ENCODE assay signal across 28 cellular contexts in the genomic region with DNA sequence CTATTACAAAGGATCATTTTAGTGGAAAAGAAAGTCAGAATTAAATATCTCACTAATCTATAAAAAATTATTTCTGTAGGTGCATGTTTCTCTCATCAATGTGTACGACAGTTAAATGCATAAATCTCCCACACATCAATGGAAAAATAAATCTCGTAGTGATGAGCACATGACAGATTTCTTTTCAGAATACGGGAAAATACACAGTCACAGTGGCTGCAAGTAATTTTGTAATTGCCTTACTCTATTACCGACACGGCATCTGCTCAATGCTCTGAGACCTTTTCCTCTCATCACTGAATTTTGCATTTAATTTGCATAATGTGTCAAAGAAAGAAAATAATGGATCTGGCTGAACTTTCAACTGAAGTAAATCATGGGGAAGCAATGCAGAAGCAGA.
"Had no signal": no experiment of that assay in that cellular context is flagged by ENCODE, and none has a peak within 500 bp of the region (broad histone marks: within the 10 kb centered on the region; RNA-seq: fewer than 3 reads in every experiment).

No MANE protein-coding gene starts in this region.

- H3K27ac ChIP-seq: neural progenitor cell, ovary, parathyroid adenoma, psoas muscle, right lobe of liver, sigmoid colon, stomach, thoracic aorta, thyroid gland, tibial nerve, upper lobe of left lung, vagina had no signal

- H3K27me3 Mint-ChIP-seq: progenitor cell of endocrine pancreas; stimulated activated naive CD8-positive, alpha-beta T cell treated with anti-CD3 and anti-CD28 coated beads, Interleukin-15, Interleukin-2, amounts not matched to agents 100 ng/mL and 50 ng/mL, for 24 hours had no signal

- H3K9me3 ChIP-seq: ovary, psoas muscle, right lobe of liver, sigmoid colon, stomach, thoracic aorta, thyroid gland, tibial nerve, upper lobe of left lung, vagina had no signal

- DNase-seq: nephron progenitor cell; occipital lobe; ovary; posterior cingulate gyrus; psoas muscle; right cardiac atrium; right lobe of liver; sigmoid colon; small intestine; stimulated activated CD4-positive, alpha-beta T cell treated with anti-CD3 and anti-CD28 coated beads, Interleukin-15, amount 100 ng/mL, for 24 hours; stimulated activated CD4-positive, alpha-beta T cell treated with anti-CD3 and anti-CD28 coated beads, Interleukin-2, amount 100 ng/mL, for 24 hours; stimulated activated CD4-positive, alpha-beta T cell treated with anti-CD3 and anti-CD28 coated beads, Interleukin-2, amount 100 ng/mL, for 48 hours; stimulated activated CD4-positive, alpha-beta T cell treated with anti-CD3 and anti-CD28 coated beads, Interleukin-4, amount 100 ng/mL, for 24 hours; stimulated activated naive B cell treated with anti-CD40 and anti-IgM and Interleukin-4, amounts not matched to agents 10 μg/mL and 1 μg/mL and 100 μg/mL, for 72 hours; stimulated activated naive CD4-positive, alpha-beta T cell treated with Interleukin-2 at 50 U/mL for 16 hours; stomach; thyroid gland; trophoblast cell; upper lobe of left lung had no signal

- H3K4me1 ChIP-seq: neural progenitor cell, parathyroid adenoma, psoas muscle, right lobe of liver, sigmoid colon, stomach, thyroid gland, tibial nerve, upper lobe of left lung, vagina had no signal

- H3K36me3 ChIP-seq: neural progenitor cell, ovary, right lobe of liver, sigmoid colon, stomach, thoracic aorta, thyroid gland, tibial nerve, upper lobe of left lung, vagina had no signal

- H3K4me1 Mint-ChIP-seq: nephron progenitor cell; neural progenitor cell; stimulated activated effector memory CD8-positive, alpha-beta T cell treated with anti-CD3 and anti-CD28 coated beads, Interleukin-12 subunit alpha, Interleukin-12 subunit beta, amount 100 ng/mL, for 72 hours; stimulated activated naive B cell treated with anti-CD40 and anti-IgM and Interleukin-4, amounts not matched to agents 10 μg/mL and 1 μg/mL and 100 μg/mL, for 72 hours had no signal

- H3K27me3 ChIP-seq: neural progenitor cell, ovary, right lobe of liver, sigmoid colon, stomach, thyroid gland, tibial nerve, upper lobe of left lung, vagina had no signal

- H3K27ac Mint-ChIP-seq: natural killer cell treated with Interleukin-12 subunit alpha and Interleukin-12 subunit beta and Interleukin-15 and Interleukin-18, amount 100 ng/mL, for 72 hours; nephron progenitor cell; neural progenitor cell; progenitor cell of endocrine pancreas; stimulated activated effector memory CD8-positive, alpha-beta T cell treated with anti-CD3 and anti-CD28 coated beads, Interleukin-12 subunit alpha, Interleukin-12 subunit beta, amount 100 ng/mL, for 72 hours; stimulated activated naive B cell treated with anti-CD40 and anti-IgM and Interleukin-4, amounts not matched to agents 10 μg/mL and 1 μg/mL and 100 μg/mL, for 72 hours; stimulated activated naive CD8-positive, alpha-beta T cell treated with anti-CD3 and anti-CD28 coated beads, Interleukin-15, Interleukin-2, amounts not matched to agents 100 ng/mL and 50 ng/mL, for 24 hours had no signal

- H3K4me3 Mint-ChIP-seq: natural killer cell treated with Interleukin-12 subunit alpha and Interleukin-12 subunit beta and Interleukin-15 and Interleukin-18, amount 100 ng/mL, for 72 hours; nephron progenitor cell; neural progenitor cell; stimulated activated effector memory CD8-positive, alpha-beta T cell treated with anti-CD3 and anti-CD28 coated beads, Interleukin-12 subunit alpha, Interleukin-12 subunit beta, amount 100 ng/mL, for 72 hours; stimulated activated naive B cell treated with anti-CD40 and anti-IgM and Interleukin-4, amounts not matched to agents 10 μg/mL and 1 μg/mL and 100 μg/mL, for 72 hours; stimulated activated naive CD8-positive, alpha-beta T cell treated with anti-CD3 and anti-CD28 coated beads, Interleukin-15, Interleukin-2, amounts not matched to agents 100 ng/mL and 50 ng/mL, for 24 hours had no signal

- H3K9me3 Mint-ChIP-seq: nephron progenitor cell; neural progenitor cell; stimulated activated naive B cell treated with anti-CD40 and anti-IgM and Interleukin-4, amounts not matched to agents 10 μg/mL and 1 μg/mL and 100 μg/mL, for 72 hours had no signal

- H3K36me3 Mint-ChIP-seq: natural killer cell treated with Interleukin-12 subunit alpha and Interleukin-12 subunit beta and Interleukin-15 and Interleukin-18, amount 100 ng/mL, for 72 hours; neural progenitor cell; stimulated activated effector memory CD8-positive, alpha-beta T cell treated with anti-CD3 and anti-CD28 coated beads, Interleukin-12 subunit alpha, Interleukin-12 subunit beta, amount 100 ng/mL, for 72 hours; stimulated activated naive B cell treated with anti-CD40 and anti-IgM and Interleukin-4, amounts not matched to agents 10 μg/mL and 1 μg/mL and 100 μg/mL, for 72 hours had no signal

- H3K4me3 ChIP-seq: neural progenitor cell, ovary, psoas muscle, right lobe of liver, sigmoid colon, stomach, thoracic aorta, thyroid gland, tibial nerve, upper lobe of left lung, vagina had no signal
